In the genomic region with DNA sequence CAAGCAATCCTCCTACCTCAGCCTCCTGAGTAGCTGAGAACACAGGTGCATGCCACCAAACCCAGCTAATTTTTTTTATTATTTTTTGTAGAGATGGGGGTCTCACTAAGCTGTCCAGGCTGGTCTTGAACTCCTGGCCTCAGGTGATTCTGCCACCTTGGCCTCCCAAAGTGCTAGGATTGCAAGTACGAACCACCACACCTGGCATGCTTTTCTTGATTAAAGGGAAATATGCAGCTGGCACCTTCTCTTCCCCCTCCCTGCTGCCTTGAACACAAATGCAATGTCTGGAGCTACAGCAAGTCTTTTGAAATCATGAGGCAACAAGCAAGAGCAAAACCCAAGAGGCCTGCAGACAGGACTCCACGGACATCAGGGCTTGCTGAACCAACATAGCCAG, we compare ENCODE assay signal across 17 cellular contexts. TPM values are rescaled to one million over a fixed set of nuclear protein-coding genes. Genes with fewer than 3 reads are reported as not detected.
DNase-seq lines count a peak whose midpoint lies in the region; TF ChIP-seq lines count a peak whose summit lies in the region.
"Had no signal": no experiment of that assay in that cellular context is flagged by ENCODE, and none has a peak within 500 bp of the region (broad histone marks: within the 10 kb centered on the region; RNA-seq: fewer than 3 reads in every experiment).

No MANE protein-coding gene starts in this region.

- no peaks in the 10 kb centered on the region for H3K36me3 ChIP-seq in HEK293 (ENCODE audit: control insufficient read depth in 2 of 2, insufficient read depth in 1 of 2, low read length in 2 of 2)
- H3K36me3 ChIP-seq: BLaER1 treated with 17β-estradiol and CSF1 and Interleukin-3, amounts not matched to agents 10 nM and 100 nM had no signal

- H3K27me3 Mint-ChIP-seq in glutamatergic neuron (ENCODE audit: unreplicated experiment) (peaks cover 7% of the 10 kb centered on the region), progenitor cell of endocrine pancreas (no peaks in the 10 kb centered on the region)
- H3K27me3 Mint-ChIP-seq in activated CD4-positive, alpha-beta T cell treated with anti-CD3 and anti-CD28 coated beads, Interleukin-2, amount 10 ng/mL, durations not matched to agents 7 days and 5 days: no peaks in the 10 kb centered on the region
- H3K27me3 Mint-ChIP-seq: B cell had no signal

- peaks cover 9% of the 10 kb centered on the region for H3K9me3 Mint-ChIP-seq in glutamatergic neuron (ENCODE audit: unreplicated experiment)
- no peaks in the 10 kb centered on the region for H3K9me3 Mint-ChIP-seq in progenitor cell of endocrine pancreas (ENCODE audit: low read depth)
- no peaks in the 10 kb centered on the region for H3K9me3 Mint-ChIP-seq in activated CD4-positive, alpha-beta T cell treated with anti-CD3 and anti-CD28 coated beads, Interleukin-2, amount 10 ng/mL, durations not matched to agents 7 days and 5 days
- H3K9me3 Mint-ChIP-seq: CD8-positive, alpha-beta T cell; HFFc6 had no signal

- no peaks in the 10 kb centered on the region for H3K4me1 ChIP-seq in HEK293 (ENCODE audit: control insufficient read depth, insufficient read depth, low read length)

- CTCF ChIA-PET in HEK293 (lab: Yijun Ruan, JAX): interaction anchor here (1.4 kb wide), 1 partner anchor 10 kb away, joined by 3 read pairs; no protein-coding TSS in a partner anchor
- CTCF ChIA-PET in activated CD4-positive, alpha-beta T cell treated with anti-CD3 and anti-CD28 coated beads, Interleukin-2, amount 10 ng/mL, durations not matched to agents 7 days and 5 days (lab: Charles Lee): no interaction called here

- no peak overlapping the region for H3K4me3 ChIP-seq in HEK293 (ENCODE audit: low read depth, low read length)
- H3K4me3 ChIP-seq: BLaER1 treated with 17β-estradiol and CSF1 and Interleukin-3, amounts not matched to agents 10 nM and 100 nM; GM23338 had no signal

- H3K9me3 ChIP-seq in HEK293 (ENCODE audit: control insufficient read depth, insufficient read depth, low read depth, low read length): no peaks in the 10 kb centered on the region

- H3K4me3 Mint-ChIP-seq in glutamatergic neuron (ENCODE audit: unreplicated experiment) (no peak overlapping the region), progenitor cell of endocrine pancreas (ENCODE audit: low read depth) (no peak overlapping the region)
- no peak overlapping the region for H3K4me3 Mint-ChIP-seq in activated CD4-positive, alpha-beta T cell treated with anti-CD3 and anti-CD28 coated beads, Interleukin-2, amount 10 ng/mL, durations not matched to agents 7 days and 5 days
- H3K4me3 Mint-ChIP-seq: B cell; CD8-positive, alpha-beta T cell; GM23338; HFFc6 had no signal

- no peak overlapping the region for H3K27ac ChIP-seq in HEK293 (ENCODE audit: extremely low read depth, low read depth, low read length)
- peak overlapping the region; percentile 52 for H3K27ac ChIP-seq in cingulate gyrus (ENCODE audit: low read depth, low read length)

- no peak for DNase-seq in glutamatergic neuron
- no peak for DNase-seq in progenitor cell of endocrine pancreas (ENCODE audit: low spot score, unreplicated experiment)
- DNase-seq in medulla oblongata (ENCODE audit: extremely low spot score): no peak
- no peak for DNase-seq in NCI-H2196 treated with DMSO at 0.1 percent for 48 hours (lab: John Stamatoyannopoulos, UW; ENCODE audit: unreplicated experiment)
- DNase-seq in activated CD4-positive, alpha-beta T cell treated with anti-CD3 and anti-CD28 coated beads, Interleukin-2, amount 10 ng/mL, durations not matched to agents 7 days and 5 days: no peak
- DNase-seq: 8988T, Calu3, DMS79 treated with DMSO at 0.1 percent for 48 hours, GF-D8, HCEC 1CT, HFFc6 had no signal

- H3K4me1 Mint-ChIP-seq in glutamatergic neuron (ENCODE audit: low read depth, unreplicated experiment) (peaks cover 11% of the 10 kb centered on the region), progenitor cell of endocrine pancreas (ENCODE audit: low read depth) (peaks cover 16% of the 10 kb centered on the region)
- H3K4me1 Mint-ChIP-seq in activated CD4-positive, alpha-beta T cell treated with anti-CD3 and anti-CD28 coated beads, Interleukin-2, amount 10 ng/mL, durations not matched to agents 7 days and 5 days: no peaks in the 10 kb centered on the region
- H3K4me1 Mint-ChIP-seq: GM23338 had no signal

- POLR2A ChIA-PET in HEK293 (lab: Yijun Ruan, JAX): interaction anchor here (0.6 kb wide), 1 partner anchor 64 kb away, joined by 4 read pairs; no protein-coding TSS in a partner anchor
- POLR2A ChIA-PET in activated CD4-positive, alpha-beta T cell treated with anti-CD3 and anti-CD28 coated beads, Interleukin-2, amount 10 ng/mL, durations not matched to agents 7 days and 5 days (lab: Charles Lee): no interaction called here

- H3K27ac Mint-ChIP-seq in glutamatergic neuron (ENCODE audit: unreplicated experiment) (peak overlapping the region; percentile 67), progenitor cell of endocrine pancreas (peak overlapping the region; percentile 82)
- no peak overlapping the region for H3K27ac Mint-ChIP-seq in activated CD4-positive, alpha-beta T cell treated with anti-CD3 and anti-CD28 coated beads, Interleukin-2, amount 10 ng/mL, durations not matched to agents 7 days and 5 days
- H3K27ac Mint-ChIP-seq: B cell; CD8-positive, alpha-beta T cell; GM23338; HFFc6 had no signal

- H3K36me3 Mint-ChIP-seq in glutamatergic neuron (ENCODE audit: unreplicated experiment) (peaks cover 4% of the 10 kb centered on the region), progenitor cell of endocrine pancreas (ENCODE audit: insufficient read depth) (no peaks in the 10 kb centered on the region)
- no peaks in the 10 kb centered on the region for H3K36me3 Mint-ChIP-seq in activated CD4-positive, alpha-beta T cell treated with anti-CD3 and anti-CD28 coated beads, Interleukin-2, amount 10 ng/mL, durations not matched to agents 7 days and 5 days (ENCODE audit: low read depth)
- H3K36me3 Mint-ChIP-seq: CD8-positive, alpha-beta T cell had no signal

- TF ChIP-seq CTCF in HEK293 (tag by site-specific recombination; IDR thresholded peaks at IDR 0.05) (no peak), glutamatergic neuron (IDR thresholded peaks at IDR 0.05; ENCODE audit: partially characterized antibody, unreplicated experiment) (no peak), progenitor cell of endocrine pancreas (IDR thresholded peaks at IDR 0.05; ENCODE audit: unreplicated experiment) (no peak)

TF ChIP-seq in HEK293, 187 proteins besides CTCF, POLR2A, EP300 and RAD21:
- 0 out of 2 replicates have a peak, but pooled peaks have one; percentile 18 for TF ChIP-seq TRIM28 (IDR thresholded peaks at IDR 0.05; ENCODE audit: borderline replicate concordance, low read length)
- peak; percentile 37 for TF ChIP-seq SETDB1 (IDR thresholded peaks at IDR 0.05; ENCODE audit: insufficient read length, low read length)
- no peak for TF ChIP-seq ZNF48 (tag by site-specific recombination; IDR thresholded peaks at IDR 0.05)

RNA-seq across cellular contexts. Expression of gene BIN1, which starts 26.8 kb away (rescaled TPM):
- total RNA-seq in glutamatergic neuron (ENCODE audit: unreplicated experiment): 176 TPM
- total RNA-seq in progenitor cell of endocrine pancreas: 65.5 and 66.0 TPM in 2 replicates
- total RNA-seq in activated CD4-positive, alpha-beta T cell treated with anti-CD3 and anti-CD28 coated beads, Interleukin-2, amount 10 ng/mL, durations not matched to agents 7 days and 5 days: 100 to 1,000 TPM; 140 to 148 TPM
